10 cellular contexts compared by ENCODE assay signal in the genomic region with DNA sequence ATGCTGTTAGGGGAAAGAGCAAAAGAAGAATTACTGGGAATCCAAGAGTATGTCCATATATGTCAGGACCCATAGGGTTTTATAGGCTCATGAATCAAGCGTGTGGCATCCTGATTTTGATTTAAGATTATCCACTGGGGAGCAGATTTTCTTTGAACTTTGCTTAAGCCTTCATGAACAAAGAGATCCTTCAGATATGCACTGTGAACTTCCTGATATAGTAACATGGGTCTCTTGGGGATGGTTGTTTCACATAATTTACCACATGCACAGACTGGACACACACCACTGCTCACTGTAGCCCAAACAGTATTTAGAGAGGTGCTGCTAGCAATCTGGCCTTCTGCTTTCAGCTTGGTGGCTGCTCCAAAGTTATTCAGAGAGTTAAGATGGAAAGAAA.
A peak's percentile ranks its signal among the peaks of the same experiment; 100 is the strongest.
DNase-seq lines count a peak whose midpoint lies in the region; ATAC-seq and TF ChIP-seq lines count a peak whose summit lies in the region.
"Had no signal": no experiment of that assay in that cellular context is flagged by ENCODE, and none has a peak within 500 bp of the region (broad histone marks: within the 10 kb centered on the region; RNA-seq: fewer than 3 reads in every experiment).

No MANE protein-coding gene starts in this region.

- H3K36me3 ChIP-seq in neural progenitor cell = no peaks in the 10 kb centered on the region
- H3K36me3 ChIP-seq: prostate gland had no signal

- H3K27me3 ChIP-seq in neural progenitor cell = no peaks in the 10 kb centered on the region
- H3K27me3 ChIP-seq in CD4-positive, alpha-beta T cell (ENCODE audit: control insufficient read depth, insufficient read depth, low read length) = no peaks in the 10 kb centered on the region

- H3K4me3 Mint-ChIP-seq in neural progenitor cell = no peak overlapping the region
- no peak overlapping the region for H3K4me3 Mint-ChIP-seq in CD4-positive, alpha-beta T cell

- peak; percentile 96 for ATAC-seq in GM19043 (IDR thresholded peaks at IDR 0.05; ENCODE audit: low read depth, unreplicated experiment)
- ATAC-seq in HG02610 (IDR thresholded peaks at IDR 0.05; ENCODE audit: unreplicated experiment) = peak; percentile 95
- ATAC-seq in HG03460 (IDR thresholded peaks at IDR 0.05; ENCODE audit: unreplicated experiment) = peak; percentile 92
- no peak for ATAC-seq in CD4-positive, alpha-beta T cell (ENCODE audit: poor library complexity)

- no peaks in the 10 kb centered on the region for H3K79me2 ChIP-seq in neural progenitor cell (ENCODE audit: low read depth)

- peaks cover 9% of the 10 kb centered on the region for H3K4me1 Mint-ChIP-seq in neural progenitor cell
- peaks cover 5% of the 10 kb centered on the region for H3K4me1 Mint-ChIP-seq in CD4-positive, alpha-beta T cell (ENCODE audit: low read depth)

- H3K4me3 ChIP-seq in neural progenitor cell = no peak overlapping the region
- H3K4me3 ChIP-seq: prostate gland had no signal

- H3F3A ChIP-seq in neural progenitor cell (ENCODE audit: low read depth) = no peaks in the 10 kb centered on the region

- H4K20me1 ChIP-seq in neural progenitor cell (ENCODE audit: low read depth) = no peaks in the 10 kb centered on the region

- H3K27ac ChIP-seq in neural progenitor cell = no peak overlapping the region
- no peak overlapping the region for H3K27ac ChIP-seq in CD4-positive, alpha-beta T cell (ENCODE audit: low read depth, low read length)
- H3K27ac ChIP-seq: prostate gland had no signal

- no peak for DNase-seq in neural progenitor cell (ENCODE audit: low spot score)
- DNase-seq in CD4-positive, alpha-beta T cell = no peak
- DNase-seq in GM19240 (ENCODE audit: insufficient read length, low spot score) = no peak
- no peak for DNase-seq in Ammon's horn (ENCODE audit: low spot score)
- no peak for DNase-seq in HK-2 (ENCODE audit: unreplicated experiment)
- DNase-seq: Kasumi-1 had no signal

- no peak for TF ChIP-seq CTCF in neural progenitor cell (IDR thresholded peaks at IDR 0.05)
- TF ChIP-seq CTCF in CD4-positive, alpha-beta T cell (IDR thresholded peaks at IDR 0.05) = no peak

- H3K9me3 ChIP-seq in neural progenitor cell (ENCODE audit: low read depth) = no peaks in the 10 kb centered on the region
- no peaks in the 10 kb centered on the region for H3K9me3 ChIP-seq in CD4-positive, alpha-beta T cell (ENCODE audit: control insufficient read depth, low read length)
- H3K9me3 ChIP-seq: prostate gland had no signal

- H3K4me1 ChIP-seq in neural progenitor cell = no peaks in the 10 kb centered on the region
- H3K4me1 ChIP-seq: prostate gland had no signal

- POLR2A ChIA-PET in CD4-positive, alpha-beta T cell (lab: Charles Lee) = no interaction called here

- H3K27ac Mint-ChIP-seq in neural progenitor cell = no peak overlapping the region
- no peak overlapping the region for H3K27ac Mint-ChIP-seq in CD4-positive, alpha-beta T cell

- no peaks in the 10 kb centered on the region for H3K27me3 Mint-ChIP-seq in neural progenitor cell (ENCODE audit: insufficient read depth, low read depth)
- no peaks in the 10 kb centered on the region for H3K27me3 Mint-ChIP-seq in CD4-positive, alpha-beta T cell

- intact Hi-C loops in CD4-positive, alpha-beta T cell (cut with DNase I, micrococcal nuclease) = no loop called here

- H3K9me3 Mint-ChIP-seq in neural progenitor cell = no peaks in the 10 kb centered on the region
- no peaks in the 10 kb centered on the region for H3K9me3 Mint-ChIP-seq in CD4-positive, alpha-beta T cell

- H3K4me2 ChIP-seq in neural progenitor cell = no peak overlapping the region

- H3K36me3 Mint-ChIP-seq in neural progenitor cell = no peaks in the 10 kb centered on the region
- no peaks in the 10 kb centered on the region for H3K36me3 Mint-ChIP-seq in CD4-positive, alpha-beta T cell (ENCODE audit: low read depth)

- peak overlapping the region; percentile 15 for H2AFZ ChIP-seq in neural progenitor cell (replicated peaks)

- CTCF ChIA-PET in CD4-positive, alpha-beta T cell (lab: Charles Lee) = no interaction called here

- H3K9ac ChIP-seq in neural progenitor cell = no peak overlapping the region
